Comparison of ENCODE assay signal across 9 cellular contexts in genomic region chr13:51797664-51798488, GRCh38.
A peak's percentile ranks its signal among the peaks of the same experiment; 100 is the strongest.
DNase-seq lines count a peak whose midpoint lies in the region; ATAC-seq and TF ChIP-seq lines count a peak whose summit lies in the region.
"Had no signal": no experiment of that assay in that cellular context is flagged by ENCODE, and none has a peak within 500 bp of the region (broad histone marks: within the 10 kb centered on the region; RNA-seq: fewer than 3 reads in every experiment).

No MANE protein-coding gene starts in this region.

- H3K4me2 ChIP-seq in Loucy (ENCODE audit: low read depth, low read length, poor library complexity, severe bottlenecking), result no peak overlapping the region

- H3K79me2 ChIP-seq in Loucy (ENCODE audit: insufficient read depth, low read length), result no peaks in the 10 kb centered on the region

- no peaks in the 10 kb centered on the region for H3F3A ChIP-seq in Loucy (ENCODE audit: low read depth)

- H3K4me3 ChIP-seq in Loucy (ENCODE audit: low read length, poor library complexity, severe bottlenecking), result no peak overlapping the region
- no peak overlapping the region for H3K4me3 ChIP-seq in adipocyte (ENCODE audit: low read length)
- H3K4me3 ChIP-seq: SJSA1 had no signal

- no peaks in the 10 kb centered on the region for H3K9me2 ChIP-seq in Loucy (replicated peaks; ENCODE audit: low read depth, low read length)

- DNase-seq in D341Med (ENCODE audit: low spot score) (peak; percentile 80), RKO (ENCODE audit: low spot score) (peak; percentile 62), adipocyte (ENCODE audit: low read depth) (peak; percentile 63), iPS-NIHi11 (ENCODE audit: low spot score) (peak; percentile 78)
- DNase-seq in stimulated activated CD4-positive, alpha-beta T cell treated with anti-CD3 and anti-CD28 coated beads, Interleukin-4, amount 100 ng/mL, for 4 hours, result peak; percentile 42 to 67

- H3K9ac ChIP-seq in Loucy (ENCODE audit: low read depth, low read length, poor library complexity, severe bottlenecking), result no peak overlapping the region
- H3K9ac ChIP-seq in adipocyte (ENCODE audit: low read length), result no peak overlapping the region

- H3K9me3 ChIP-seq in Loucy (ENCODE audit: insufficient read depth, low read depth, low read length) (no peaks in the 10 kb centered on the region), adipocyte (ENCODE audit: control insufficient read depth, low read length) (no peaks in the 10 kb centered on the region)
- H3K9me3 ChIP-seq: SJSA1 had no signal

- H3K27me3 ChIP-seq in Loucy (ENCODE audit: insufficient read depth, low read length, poor library complexity, severe bottlenecking), result no peaks in the 10 kb centered on the region
- no peaks in the 10 kb centered on the region for H3K27me3 ChIP-seq in adipocyte (replicated peaks; ENCODE audit: control insufficient read depth, insufficient read depth, low read length)
- H3K27me3 ChIP-seq: SJSA1 had no signal

- H2AFZ ChIP-seq in Loucy (ENCODE audit: low read length), result no peak overlapping the region

- TF ChIP-seq CTCF in Loucy (conservative IDR thresholded peaks at IDR 0.05; ENCODE audit: low read length), result peak; percentile 68

- peak; percentile 37 for ATAC-seq in GM19463 (IDR thresholded peaks at IDR 0.05; ENCODE audit: unreplicated experiment)
- ATAC-seq in HG02571 (IDR thresholded peaks at IDR 0.05; ENCODE audit: unreplicated experiment), result no peak

- H3K36me3 ChIP-seq in Loucy (ENCODE audit: insufficient read depth, low read length), result no peaks in the 10 kb centered on the region
- H3K36me3 ChIP-seq in adipocyte (ENCODE audit: control insufficient read depth, insufficient read depth, low read length, severe bottlenecking), result no peaks in the 10 kb centered on the region
- H3K36me3 ChIP-seq: SJSA1 had no signal

- H4K20me1 ChIP-seq in Loucy (ENCODE audit: insufficient read depth, low read length, poor library complexity, severe bottlenecking), result no peaks in the 10 kb centered on the region

- peaks cover 22% of the 10 kb centered on the region for H3K4me1 ChIP-seq in Loucy (ENCODE audit: insufficient read depth, low read length, poor library complexity, severe bottlenecking)
- H3K4me1 ChIP-seq in adipocyte (ENCODE audit: control insufficient read depth, insufficient read depth, low read length), result peaks cover 22% of the 10 kb centered on the region
